1 cellular context compared by ENCODE assay signal in genomic region chr14:49909016-49909415, GRCh38.
TF ChIP-seq lines count a peak whose summit lies in the region.

No MANE protein-coding gene starts in this region.

TF ChIP-seq in A549, 52 proteins besides CTCF, POLR2A, EP300 and RAD21 (continued from another document):
- TF ChIP-seq ELK1 (IDR thresholded peaks at IDR 0.05; ENCODE audit: low read depth, low read length) (no peak), JUNB (IDR thresholded peaks at IDR 0.05) (no peak), RFX5 (IDR thresholded peaks at IDR 0.05) (no peak), CBX2 (IDR thresholded peaks at IDR 0.05; ENCODE audit: borderline replicate concordance, low read depth) (no peak), ZNF302 (CRISPR knock-in tag; IDR thresholded peaks at IDR 0.05) (no peak), RNF2 (IDR thresholded peaks at IDR 0.05; ENCODE audit: borderline replicate concordance, low read depth) (no peak), E2F6 (IDR thresholded peaks at IDR 0.05; ENCODE audit: borderline replicate concordance, low read depth) (no peak), MAZ (IDR thresholded peaks at IDR 0.05; ENCODE audit: borderline replicate concordance, low read depth, low read length) (no peak), EHMT2 (IDR thresholded peaks at IDR 0.05; ENCODE audit: low read depth) (no peak), MAX (IDR thresholded peaks at IDR 0.05) (no peak), NR3C1 (IDR thresholded peaks at IDR 0.05) (no peak), HMGXB4 (CRISPR knock-in tag; IDR thresholded peaks at IDR 0.05; ENCODE audit: borderline replicate concordance) (no peak), ZC3H11A (IDR thresholded peaks at IDR 0.05) (no peak), CEBPB (IDR thresholded peaks at IDR 0.05) (no peak)
